In genomic region chr3:186616299-186616617, GRCh38 we compare ENCODE assay signal across 12 cellular contexts. TPM values are rescaled to one million over a fixed set of nuclear protein-coding genes. Genes with fewer than 3 reads are reported as not detected.
DNase-seq lines count a peak whose midpoint lies in the region; ATAC-seq, FAIRE-seq and TF ChIP-seq lines count a peak whose summit lies in the region.
"Had no signal": no experiment of that assay in that cellular context is flagged by ENCODE, and none has a peak within 500 bp of the region (broad histone marks: within the 10 kb centered on the region; RNA-seq: fewer than 3 reads in every experiment).

No MANE protein-coding gene starts in this region.

- FAIRE-seq in A549 (lab: Jason Lieb, UNC): no peak

- H3K36me3 ChIP-seq in GM23338 (ENCODE audit: insufficient read depth): no peaks in the 10 kb centered on the region

- H3K4me2 ChIP-seq in A549 (peak overlapping the region; percentile 82; the same call in 1 of the 3 replicates), GM23338 (no peak overlapping the region)

- TF ChIP-seq RAD21 in A549 (conservative IDR thresholded peaks at IDR 0.05 in 1 of 2, IDR thresholded peaks at IDR 0.05 in 1 of 2): no peak

- H3K4me1 ChIP-seq in A549 (peaks cover 8% of the 10 kb centered on the region), GM23338 (ENCODE audit: insufficient read depth) (peaks cover 11% of the 10 kb centered on the region)

- no peak overlapping the region for H3K27ac Mint-ChIP-seq in GM23338

- H3K9me3 ChIP-seq in A549: no peaks in the 10 kb centered on the region

- peaks cover 15% of the 10 kb centered on the region for H3K27me3 Mint-ChIP-seq in GM23338 (ENCODE audit: insufficient read depth, low read depth, poor library complexity)

- POLR2A ChIA-PET in A549 (lab: Yijun Ruan, JAX): interaction anchor here (1.2 to 1.8 kb wide), 2 partner anchors 46 to 168 kb away, joined by 5 to 16 read pairs; partner anchors contain the start of genes DNAJB11 and EIF4A2
- POLR2A ChIA-PET in RWPE1 (lab: Yijun Ruan, JAX; ENCODE audit: low non-redundant PET): interaction anchor here (1.5 kb wide), 1 partner anchor 167 kb away, joined by 9 read pairs; the partner anchor contains the start of gene EIF4A2

- no peak for TF ChIP-seq POLR2A in A549 (IDR thresholded peaks at IDR 0.05; ENCODE audit: low read length)

- CTCF ChIA-PET in A549 (lab: Yijun Ruan, JAX) (interaction anchor here (0.9 to 5.5 kb wide), 33 partner anchors 8 to 702 kb away, joined by 3 to 62 read pairs (median 7); partner anchors contain the start of genes DNAJB11, EIF4A2, FETUB and TBCCD1), RWPE1 (lab: Yijun Ruan, JAX) (interaction anchor here (0.7 to 2.2 kb wide), 14 partner anchors 26 to 212 kb away, joined by 3 to 17 read pairs (median 6); partner anchors contain the start of gene EIF4A2)

- in situ Hi-C loops in GM13977 (cut with MboI; ENCODE audit: low pct_unique_long_range_greater_than_20kb, low sequenced_read_pairs, unreplicated experiment): loop anchor here (10.0 kb wide), 1 partner anchor 199 kb away; no protein-coding TSS in a partner anchor

- ATAC-seq in A549: no peak
- ATAC-seq in GM23338: no peak

- H3K4me3 ChIP-seq in A549 (no peak overlapping the region), GM23338 (no peak overlapping the region)

- H3K79me2 ChIP-seq in GM23338 (replicated peaks; ENCODE audit: insufficient read depth): no peaks in the 10 kb centered on the region

- no peaks in the 10 kb centered on the region for H3F3A ChIP-seq in GM23338 (replicated peaks; ENCODE audit: low read depth)

- DNase-seq in A549 (ENCODE audit: low read depth in 1 of 2, low spot score in 1 of 2) (no peak), GM13977 (ENCODE audit: low spot score) (no peak), RWPE1 (ENCODE audit: low spot score) (no peak), NCI-H2081 treated with DMSO at 0.1 percent for 48 hours (lab: John Stamatoyannopoulos, UW) (no peak), RKO (ENCODE audit: low spot score) (no peak), GM23338 (ENCODE audit: low spot score) (no peak)
- DNase-seq: H7, KBM-7, Right ventricle myocardium superior had no signal

- no peak overlapping the region for H2AFZ ChIP-seq in GM23338

- H3K4me1 Mint-ChIP-seq in GM23338: peaks cover 13% of the 10 kb centered on the region

- H3K4me3 Mint-ChIP-seq in GM23338: no peak overlapping the region

- no peaks in the 10 kb centered on the region for H3K36me3 Mint-ChIP-seq in GM23338 (ENCODE audit: low read depth)

- H3K27me3 ChIP-seq in GM23338 (ENCODE audit: insufficient read depth): peaks cover 6% of the 10 kb centered on the region; the same call in 1 of the 2 replicates

- TF ChIP-seq EP300 in A549 (IDR thresholded peaks at IDR 0.05): no peak

- H3K9me2 ChIP-seq in GM23338 (ENCODE audit: insufficient read depth): 0 out of 2 replicates have a peak, but pooled peaks cover 7% of the 10 kb centered on the region

- H3K9me3 Mint-ChIP-seq in GM23338: peaks cover 3% of the 10 kb centered on the region; the same call in 1 of the 3 replicates
- H3K9me3 Mint-ChIP-seq: HFFc6 had no signal

- H4K20me1 ChIP-seq in GM23338 (replicated peaks; ENCODE audit: insufficient read depth): no peaks in the 10 kb centered on the region

- TF ChIP-seq CTCF in A549 (IDR thresholded peaks at IDR 0.05) (no peak), GM13977 (IDR thresholded peaks at IDR 0.05; ENCODE audit: extremely low read depth, insufficient read depth, missing control alignments) (peak; percentile 0), RWPE1 (conservative IDR thresholded peaks at IDR 0.05; ENCODE audit: low read depth) (no peak), GM23338 (conservative IDR thresholded peaks at IDR 0.05; ENCODE audit: low read depth in 2 of 2) (no peak)

- 89% methylated on average over 8 of the region's 8 CpGs for WGBS in A549 (ENCODE audit: missing lambda C conversion rate)

- H3K27ac ChIP-seq in A549 (peak overlapping the region in 1 of 2 experiments; percentile 71; a peak in 2 of 6 replicates), RWPE1 (peak overlapping the region; percentile 89), GM23338 (ENCODE audit: low read depth) (no peak overlapping the region)
- H3K27ac ChIP-seq: SK-N-MC had no signal

TF ChIP-seq in A549, 52 proteins besides CTCF, POLR2A, EP300 and RAD21 (continues in another document):
- TF ChIP-seq BHLHE40 (IDR thresholded peaks at IDR 0.05; ENCODE audit: low read depth, low read length): no peak
- TF ChIP-seq FOXS1 (CRISPR knock-in tag; IDR thresholded peaks at IDR 0.05): no peak
- no peak for TF ChIP-seq PHF8 (IDR thresholded peaks at IDR 0.05; ENCODE audit: borderline replicate concordance, low read depth)
- no peak for TF ChIP-seq ATOH8 (CRISPR knock-in tag; IDR thresholded peaks at IDR 0.05; ENCODE audit: low read depth)
- TF ChIP-seq, protein P1, sequence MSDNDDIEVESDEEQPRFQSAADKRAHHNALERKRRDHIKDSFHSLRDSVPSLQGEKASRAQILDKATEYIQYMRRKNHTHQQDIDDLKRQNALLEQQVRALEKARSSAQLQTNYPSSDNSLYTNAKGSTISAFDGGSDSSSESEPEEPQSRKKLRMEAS (IDR thresholded peaks at IDR 0.05): no peak

TF ChIP-seq in GM23338, 12 proteins besides CTCF, POLR2A, EP300 and RAD21 (continues in another document):
- TF ChIP-seq STAT1 (IDR thresholded peaks at IDR 0.05; ENCODE audit: unreplicated experiment): no peak
- TF ChIP-seq ETS1 (IDR thresholded peaks at IDR 0.05): no peak
- TF ChIP-seq ZNF114 (CRISPR knock-in tag; IDR thresholded peaks at IDR 0.05): no peak
- TF ChIP-seq CREB1 (CRISPR knock-in tag; IDR thresholded peaks at IDR 0.05; ENCODE audit: low read depth): no peak

RNA-seq across cellular contexts. Expression of gene AHSG, which starts 3.4 kb away (rescaled TPM):
- polyA plus RNA-seq in A549 (2011; rRNA removed): 0.42 and 0.49 TPM in 2 replicates
- 0.08 and 0.12 TPM in 2 replicates for polyA plus RNA-seq in A549 (2012; cell fraction: cytosol; rRNA removed)
- polyA plus RNA-seq in A549 (2012; cell fraction: nucleus; rRNA removed): 0.04 and 0.07 TPM in 2 replicates
- 0.05 to 0.08 TPM in 2 of 3 replicates, not detected in the other for polyA plus RNA-seq in A549 (2017; fragmentation: RNase III; extraction: RNeasy Plus Mini Kit Qiagen cat#74134 plus additional on column Dnase treatment)
- polyA minus RNA-seq in A549 (2011; rRNA and poly(A)+ RNA removed): 0.33 and 0.44 TPM in 2 replicates
- total RNA-seq in GM23338 (2014; rRNA removed; shearing (Covaris generic)): 0.10 TPM in 1 of 2 replicates, not detected in the other
- 0.18 and 0.21 TPM in 2 replicates for polyA plus RNA-seq in GM23338 (2016; fragmentation: Nextera tagmentation; extraction: Ambion mirVana)
- total RNA-seq: H7, HFFc6, M059J, Right ventricle myocardium superior had no signal

RNA-seq across cellular contexts. Expression of gene FETUB, which starts 23.9 kb away (rescaled TPM):
- polyA plus RNA-seq in A549 (2011; rRNA removed) (0.10 and 0.20 TPM in 2 replicates), A549 (2017; fragmentation: RNase III; extraction: RNeasy Plus Mini Kit Qiagen cat#74134 plus additional on column Dnase treatment) (0.06 to 0.14 TPM in 2 of 3 replicates, not detected in the other), GM23338 (2016; fragmentation: Nextera tagmentation; extraction: Ambion mirVana) (0.26 TPM in 1 of 2 replicates, not detected in the other)
- polyA plus RNA-seq in A549 (2012; cell fraction: cytosol; rRNA removed): not detected in 2 replicates
- not detected in 2 replicates for polyA plus RNA-seq in A549 (2012; cell fraction: nucleus; rRNA removed)
- not detected in 2 replicates for polyA minus RNA-seq in A549 (2011; rRNA and poly(A)+ RNA removed)
- not detected in 2 replicates for total RNA-seq in GM23338 (2014; rRNA removed; shearing (Covaris generic))
- total RNA-seq: H7, HFFc6, M059J, Right ventricle myocardium superior had no signal

RNA-seq across cellular contexts. Expression of gene DNAJB11, which starts 45.7 kb away (rescaled TPM):
- polyA plus RNA-seq in A549 (2011; rRNA removed) (36.0 and 61.9 TPM in 2 replicates), A549 (2017; fragmentation: RNase III; extraction: RNeasy Plus Mini Kit Qiagen cat#74134 plus additional on column Dnase treatment) (51.7 to 55.2 TPM (median 54.9 TPM) in 3 replicates), GM23338 (2016; fragmentation: Nextera tagmentation; extraction: Ambion mirVana) (66.3 and 85.6 TPM in 2 replicates)
- 18.8 and 22.0 TPM in 2 replicates for polyA plus RNA-seq in A549 (2012; cell fraction: cytosol; rRNA removed)
- polyA plus RNA-seq in A549 (2012; cell fraction: nucleus; rRNA removed): 10.9 and 19.6 TPM in 2 replicates
- polyA minus RNA-seq in A549 (2011; rRNA and poly(A)+ RNA removed): 9.7 and 10.8 TPM in 2 replicates
- total RNA-seq in GM23338 (2014; rRNA removed; shearing (Covaris generic)): 72.5 and 72.6 TPM in 2 replicates

RNA-seq across cellular contexts. Expression of gene TBCCD1, which starts 49.1 kb away (rescaled TPM):
- polyA plus RNA-seq in A549 (2011; rRNA removed): 11.4 and 13.5 TPM in 2 replicates
- polyA plus RNA-seq in A549 (2012; cell fraction: cytosol; rRNA removed): 4.5 and 5.8 TPM in 2 replicates
- 3.5 and 6.0 TPM in 2 replicates for polyA plus RNA-seq in A549 (2012; cell fraction: nucleus; rRNA removed)
- 5.7 to 5.8 TPM (median 5.8 TPM) in 3 replicates for polyA plus RNA-seq in A549 (2017; fragmentation: RNase III; extraction: RNeasy Plus Mini Kit Qiagen cat#74134 plus additional on column Dnase treatment)
- 10.6 and 12.2 TPM in 2 replicates for polyA minus RNA-seq in A549 (2011; rRNA and poly(A)+ RNA removed)
- total RNA-seq in GM23338 (2014; rRNA removed; shearing (Covaris generic)): 16.7 and 22.6 TPM in 2 replicates
- polyA plus RNA-seq in GM23338 (2016; fragmentation: Nextera tagmentation; extraction: Ambion mirVana): 5.8 and 7.3 TPM in 2 replicates

RNA-seq across cellular contexts. Expression of gene HRG, which starts 49.6 kb away (rescaled TPM):
- polyA plus RNA-seq in A549 (2011; rRNA removed) (0.08 TPM in 1 of 2 replicates, not detected in the other), A549 (2017; fragmentation: RNase III; extraction: RNeasy Plus Mini Kit Qiagen cat#74134 plus additional on column Dnase treatment) (not detected in 3 replicates), GM23338 (2016; fragmentation: Nextera tagmentation; extraction: Ambion mirVana) (not detected in 2 replicates)
- polyA plus RNA-seq in A549 (2012; cell fraction: cytosol; rRNA removed): not detected in 2 replicates
- polyA plus RNA-seq in A549 (2012; cell fraction: nucleus; rRNA removed): not detected in 2 replicates
- polyA minus RNA-seq in A549 (2011; rRNA and poly(A)+ RNA removed): not detected in 2 replicates
- total RNA-seq in GM23338 (2014; rRNA removed; shearing (Covaris generic)): not detected in 2 replicates
- total RNA-seq: HFFc6, M059J, Right ventricle myocardium superior had no signal
